16 cellular contexts compared by ENCODE assay signal in the genomic region with DNA sequence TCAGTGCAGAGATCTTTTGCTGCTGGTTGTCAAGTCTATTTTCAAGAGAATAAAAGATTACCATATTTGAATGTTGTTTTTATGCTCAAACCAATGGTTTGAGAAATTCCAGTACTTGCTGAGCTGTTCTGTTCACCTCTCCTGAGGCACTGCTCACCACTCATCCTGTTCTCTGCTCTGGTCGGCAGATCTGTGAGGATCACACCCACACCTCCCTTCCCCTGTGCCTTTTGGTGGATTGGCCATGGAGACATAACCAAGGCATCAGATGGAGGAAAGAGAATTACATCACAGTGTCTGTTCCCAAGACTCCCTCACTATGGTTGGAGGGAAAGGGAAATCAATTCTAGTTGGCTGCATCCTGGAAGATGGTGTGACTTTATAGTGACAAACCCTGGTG.
DNase-seq lines count a peak whose midpoint lies in the region; ATAC-seq, FAIRE-seq and TF ChIP-seq lines count a peak whose summit lies in the region.
"Had no signal": no experiment of that assay in that cellular context is flagged by ENCODE, and none has a peak within 500 bp of the region (broad histone marks: within the 10 kb centered on the region; RNA-seq: fewer than 3 reads in every experiment).

No MANE protein-coding gene starts in this region.

- H3K9me3 Mint-ChIP-seq in astrocyte (ENCODE audit: unreplicated experiment) (no peaks in the 10 kb centered on the region), memory B cell (peaks cover 3% of the 10 kb centered on the region)
- H3K9me3 Mint-ChIP-seq: brain had no signal

- CTCF ChIA-PET in GM10248 (lab: Yijun Ruan, JAX), result interaction anchor here (1.2 kb wide), 1 partner anchor 40 kb away, joined by 3 read pairs; no protein-coding TSS in a partner anchor

- POLR2A ChIA-PET in GM10248 (lab: Yijun Ruan, JAX), result no interaction called here

- no peaks in the 10 kb centered on the region for H3K79me2 ChIP-seq in astrocyte (ENCODE audit: insufficient read depth, low read length)

- FAIRE-seq in astrocyte (lab: Jason Lieb, UNC), result peak; percentile 32

- H3K4me3 ChIP-seq in astrocyte (ENCODE audit: insufficient read depth, low read depth, low read length), result no peak overlapping the region
- H3K4me3 ChIP-seq in thoracic aorta, result peak overlapping the region; percentile 51

- no peaks in the 10 kb centered on the region for H4K20me1 ChIP-seq in astrocyte (ENCODE audit: insufficient read depth, low read length)

- H3K4me1 Mint-ChIP-seq in astrocyte (ENCODE audit: low read depth, unreplicated experiment), result peaks cover 6% of the 10 kb centered on the region
- peaks cover 20% of the 10 kb centered on the region for H3K4me1 Mint-ChIP-seq in memory B cell

- H3K27ac ChIP-seq in astrocyte (ENCODE audit: low read depth, low read length) (no peak overlapping the region), thoracic aorta (peak overlapping the region; percentile 79 to 83)
- H3K27ac ChIP-seq: VCaP had no signal

- H2AFZ ChIP-seq in astrocyte (ENCODE audit: low read depth, low read length), result no peak overlapping the region

- H3K27ac Mint-ChIP-seq in astrocyte (ENCODE audit: unreplicated experiment) (no peak overlapping the region), memory B cell (peak overlapping the region; percentile 14)
- H3K27ac Mint-ChIP-seq: brain; CD4-positive, alpha-beta T cell had no signal

- peak; percentile 45 for ATAC-seq in HG02610 (IDR thresholded peaks at IDR 0.05; ENCODE audit: unreplicated experiment)
- no peak for ATAC-seq in memory B cell (ENCODE audit: low read depth)
- ATAC-seq in thoracic aorta (ENCODE audit: insufficient number of reproducible peaks, low FRiP score, low read depth), result peak; percentile 17
- ATAC-seq: stimulated activated naive CD8-positive, alpha-beta T cell treated with anti-CD3 and anti-CD28 coated beads, Interleukin-15, Interleukin-2, amounts not matched to agents 100 U/mL and 50 U/mL, for 24 hours had no signal

- H3K27me3 ChIP-seq in astrocyte (ENCODE audit: insufficient read depth, low read length) (no peaks in the 10 kb centered on the region), thoracic aorta (replicated peaks; ENCODE audit: insufficient read depth) (no peaks in the 10 kb centered on the region)

- no peak overlapping the region for H3K4me3 Mint-ChIP-seq in astrocyte (ENCODE audit: unreplicated experiment)
- no peak overlapping the region for H3K4me3 Mint-ChIP-seq in memory B cell
- H3K4me3 Mint-ChIP-seq: brain; CD4-positive, alpha-beta T cell had no signal

- H3K27me3 Mint-ChIP-seq in astrocyte (ENCODE audit: low read depth, unreplicated experiment), result no peaks in the 10 kb centered on the region
- H3K27me3 Mint-ChIP-seq in memory B cell, result no peaks in the 10 kb centered on the region
- H3K27me3 Mint-ChIP-seq: brain; CD4-positive, alpha-beta T cell had no signal

- H3K4me1 ChIP-seq in astrocyte (ENCODE audit: insufficient read depth, low read length) (no peaks in the 10 kb centered on the region), thoracic aorta (ENCODE audit: control insufficient read depth in 1 of 2, low read depth in 2 of 2) (peaks cover 22 to 53% of the 10 kb centered on the region in 2 donors)

- no peaks in the 10 kb centered on the region for H3K9me3 ChIP-seq in astrocyte (ENCODE audit: insufficient read depth, low read depth, low read length)
- H3K9me3 ChIP-seq in thoracic aorta, result no peaks in the 10 kb centered on the region

- no peak overlapping the region for H3K4me2 ChIP-seq in astrocyte (ENCODE audit: low read length)

- H3K36me3 Mint-ChIP-seq in astrocyte (ENCODE audit: low read depth, unreplicated experiment) (no peaks in the 10 kb centered on the region), memory B cell (no peaks in the 10 kb centered on the region)
- H3K36me3 Mint-ChIP-seq: brain had no signal

- H3K36me3 ChIP-seq in astrocyte (ENCODE audit: insufficient read depth, low read length) (no peaks in the 10 kb centered on the region), thoracic aorta (no peaks in the 10 kb centered on the region)

- TF ChIP-seq CTCF in astrocyte (IDR thresholded peaks at IDR 0.05; ENCODE audit: insufficient read depth, low read depth, low read length) (no peak), thoracic aorta (IDR thresholded peaks at IDR 0.05) (no peak), GM10248 (IDR thresholded peaks at IDR 0.05; ENCODE audit: control extremely low read depth, extremely low read depth, low read depth, missing control alignments) (no peak)

- DNase-seq in astrocyte (ENCODE audit: low read depth), result no peak
- no peak for DNase-seq in memory B cell (ENCODE audit: low spot score in 2 of 2)
- no peak for DNase-seq in thoracic aorta (ENCODE audit: low spot score)
- DNase-seq in GM10248 (ENCODE audit: extremely low spot score), result no peak
- no peak for DNase-seq in HT-29 (ENCODE audit: low spot score)
- DNase-seq in nucleus accumbens (lab: John Stamatoyannopoulos, UW), result no peak
- no peak for DNase-seq in UCSD-AML1 (lab: John Stamatoyannopoulos, UW; ENCODE audit: unreplicated experiment)
- DNase-seq: activated naive CD4-positive, alpha-beta T cell treated with Interleukin-2 at 50 U/mL for 16 hours; CD4-positive, alpha-beta T cell; DND-41; NCI-H187; NCI-H526 treated with DMSO at 0.1 percent for 48 hours; stimulated activated naive CD8-positive, alpha-beta T cell treated with anti-CD3 and anti-CD28 coated beads, Interleukin-15, Interleukin-2, amounts not matched to agents 100 U/mL and 50 U/mL, for 24 hours had no signal

- H3K9ac ChIP-seq in astrocyte (ENCODE audit: low read length), result no peak overlapping the region
